13 cellular contexts compared by ENCODE assay signal in genomic region chr11:114088836-114089235, GRCh38. TPM values are rescaled to one million over a fixed set of nuclear protein-coding genes. Genes with fewer than 3 reads are reported as not detected.
DNase-seq lines count a peak whose midpoint lies in the region; ATAC-seq and TF ChIP-seq lines count a peak whose summit lies in the region.
"Had no signal": no experiment of that assay in that cellular context is flagged by ENCODE, and none has a peak within 500 bp of the region (broad histone marks: within the 10 kb centered on the region; RNA-seq: fewer than 3 reads in every experiment).

No MANE protein-coding gene starts in this region.

- peak; percentile 36 for ATAC-seq in sciatic nerve
- no peak for ATAC-seq in GM19023 (IDR thresholded peaks at IDR 0.05; ENCODE audit: unreplicated experiment)
- ATAC-seq: activated CD8-positive, alpha-beta T cell treated with anti-CD3 and anti-CD28 coated beads, Interleukin-2, amount 10 ng/mL, durations not matched to agents 7 days and 5 days had no signal

- H3K4me1 ChIP-seq in ascending aorta = peaks cover 72 to 94% of the 10 kb centered on the region in 2 donors
- no peaks in the 10 kb centered on the region for H3K4me1 ChIP-seq in osteoblast (ENCODE audit: insufficient read depth, low read length)
- H3K4me1 ChIP-seq: SJCRH30 had no signal

- no peaks in the 10 kb centered on the region for H4K20me1 ChIP-seq in osteoblast (ENCODE audit: insufficient read depth, low read length)

- peak in 12 of 14 donors; percentile 26 to 81 (median 70) for DNase-seq in C1 segment of cervical spinal cord (lab: John Stamatoyannopoulos, UW)
- peak in 1 of 2 donors; percentile 54 for DNase-seq in ascending aorta (ENCODE audit: low spot score in 2 of 2)
- peak in 44 of 51 donors; percentile 24 to 87 (median 67) for DNase-seq in hypothalamus (lab: John Stamatoyannopoulos, UW)
- no peak for DNase-seq in sciatic nerve (ENCODE audit: low spot score)
- no peak for DNase-seq in NCI-H2081 treated with DMSO at 0.1 percent for 48 hours (lab: John Stamatoyannopoulos, UW)
- no peak for DNase-seq in SKM-1 (lab: John Stamatoyannopoulos, UW; ENCODE audit: unreplicated experiment)
- no peak for DNase-seq in osteoblast (ENCODE audit: insufficient read length, low spot score, missing footprints)
- DNase-seq: activated CD8-positive, alpha-beta T cell treated with anti-CD3 and anti-CD28 coated beads, Interleukin-2, amount 10 ng/mL, durations not matched to agents 7 days and 5 days; Calu3; IMR-90; NCI-H1092 treated with DMSO at 0.1 percent for 48 hours; SJCRH30 had no signal

- intact Hi-C loops in ascending aorta (cut with DNase I) = no loop called here
- intact Hi-C loops in sciatic nerve (cut with DNase I) = no loop called here

- no peak overlapping the region for H3K4me2 ChIP-seq in osteoblast (ENCODE audit: insufficient read depth, low read length)

- no peak overlapping the region for H2AFZ ChIP-seq in osteoblast (ENCODE audit: low read length)

- H3K4me3 ChIP-seq in ascending aorta (peak overlapping the region; percentile 9 to 48), osteoblast (ENCODE audit: insufficient read depth, low read length) (no peak overlapping the region)
- H3K4me3 ChIP-seq: SJCRH30 had no signal

- H3K27me3 ChIP-seq in ascending aorta = no peaks in the 10 kb centered on the region
- no peaks in the 10 kb centered on the region for H3K27me3 ChIP-seq in osteoblast (ENCODE audit: insufficient read depth, low read length)
- H3K27me3 ChIP-seq: SJCRH30 had no signal

- H3K9me3 ChIP-seq in ascending aorta (no peaks in the 10 kb centered on the region), osteoblast (ENCODE audit: low read depth, low read length) (no peaks in the 10 kb centered on the region)
- H3K9me3 ChIP-seq: SJCRH30 had no signal

- peaks cover 41 to 67% of the 10 kb centered on the region in 2 donors for H3K36me3 ChIP-seq in ascending aorta
- H3K36me3 ChIP-seq in osteoblast (ENCODE audit: insufficient read depth, low read length) = no peaks in the 10 kb centered on the region
- H3K36me3 ChIP-seq: SJCRH30 had no signal

- no peak for TF ChIP-seq CTCF in ascending aorta (IDR thresholded peaks at IDR 0.05)
- no peak for TF ChIP-seq CTCF in osteoblast (IDR thresholded peaks at IDR 0.05; ENCODE audit: extremely low read depth, low read depth, low read length)

- no peaks in the 10 kb centered on the region for H3K79me2 ChIP-seq in osteoblast (ENCODE audit: insufficient read depth, low read length)

- peak overlapping the region; percentile 76 to 78 for H3K27ac ChIP-seq in ascending aorta
- H3K27ac ChIP-seq in osteoblast (ENCODE audit: low read depth, low read length) = no peak overlapping the region
- H3K27ac ChIP-seq: SJCRH30 had no signal

RNA-seq across cellular contexts. Expression of gene ZBTB16, which starts 29.3 kb away (rescaled TPM):
- total RNA-seq in ascending aorta = 344 TPM
- 22.7 TPM for total RNA-seq in sciatic nerve
- total RNA-seq in osteoblast = under 0.01 TPM in 1 of 2 replicates, not detected in the other
- total RNA-seq: Calu3, IMR-90, SJCRH30 had no signal

Comparison
In these comparisons a context has a peak if more than half of its experiments do, and no peak if none do; other contexts are left out.
1. DNase-seq: peak in C1 segment of cervical spinal cord (12 of 14) and hypothalamus (44 of 51); none in sciatic nerve (single experiment), NCI-H2081 treated with DMSO at 0.1 percent for 48 hours (single experiment), SKM-1 (single experiment) and osteoblast (single experiment).
2. RNA of gene ZBTB16, which starts 29.3 kb away (total RNA-seq): 344 TPM in ascending aorta (single experiment) and 22.7 TPM in sciatic nerve (single experiment); under 0.01 TPM in osteoblast; every median in the first group is over 10 times any median in the second.